In genomic region chrX:23788946-23789345, GRCh38 we compare ENCODE assay signal across 19 cellular contexts.
"Had no signal": no experiment of that assay in that cellular context is flagged by ENCODE, and none has a peak within 500 bp of the region (broad histone marks: within the 10 kb centered on the region; RNA-seq: fewer than 3 reads in every experiment).

No MANE protein-coding gene starts in this region.

- H3K36me3 Mint-ChIP-seq: natural killer cell had no signal

- ATAC-seq: activated CD8-positive, alpha-beta memory T cell treated with anti-CD3 and anti-CD28 coated beads, Interleukin-2, amount 10 ng/mL, durations not matched to agents 7 days and 5 days; activated T-helper 17 cell treated with anti-CD3 and anti-CD28 coated beads, Interleukin-2, amount 50 U/mL, for 72 hours; left cardiac atrium; lower lobe of right lung; natural killer cell; stimulated activated memory B cell treated with anti-CD40 and anti-IgM and Interleukin-4, amounts not matched to agents 10 μg/mL and 1 μg/mL and 100 μg/mL, for 72 hours; WTC11 had no signal

- H3K27ac Mint-ChIP-seq: activated CD4-positive, alpha-beta memory T cell treated with anti-CD3 and anti-CD28 coated beads for 36 hours; activated CD8-positive, alpha-beta memory T cell treated with anti-CD3 and anti-CD28 coated beads, Interleukin-2, amount 10 ng/mL, durations not matched to agents 7 days and 5 days; activated naive CD8-positive, alpha-beta T cell treated with anti-CD3 and anti-CD28 coated beads, Interleukin-2, amount 10 ng/mL, durations not matched to agents 7 days and 5 days; activated T-helper 17 cell treated with anti-CD3 and anti-CD28 coated beads, Interleukin-2, amount 50 U/mL, for 72 hours; natural killer cell; stimulated activated memory B cell treated with anti-CD40 and anti-IgM and Interleukin-4, amounts not matched to agents 10 μg/mL and 1 μg/mL and 100 μg/mL, for 72 hours; T-helper 2 cell treated with Interferon-gamma antibody and Interleukin-4, amounts not matched to agents 5 μg/mL and 100 μg/mL, for 36 hours had no signal

- H3K9me3 Mint-ChIP-seq: activated CD4-positive, alpha-beta memory T cell treated with anti-CD3 and anti-CD28 coated beads for 36 hours; activated naive CD8-positive, alpha-beta T cell treated with anti-CD3 and anti-CD28 coated beads, Interleukin-2, amount 10 ng/mL, durations not matched to agents 7 days and 5 days; activated T-helper 17 cell treated with anti-CD3 and anti-CD28 coated beads, Interleukin-2, amount 50 U/mL, for 72 hours; central memory CD8-positive, alpha-beta T cell; natural killer cell; stimulated activated memory B cell treated with anti-CD40 and anti-IgM and Interleukin-4, amounts not matched to agents 10 μg/mL and 1 μg/mL and 100 μg/mL, for 72 hours; T-helper 2 cell treated with Interferon-gamma antibody and Interleukin-4, amounts not matched to agents 5 μg/mL and 100 μg/mL, for 36 hours; WTC11 had no signal

- H3K4me1 ChIP-seq: lower lobe of right lung, parathyroid adenoma had no signal

- H3K4me3 Mint-ChIP-seq: activated CD4-positive, alpha-beta memory T cell treated with anti-CD3 and anti-CD28 coated beads for 36 hours; activated CD8-positive, alpha-beta memory T cell treated with anti-CD3 and anti-CD28 coated beads, Interleukin-2, amount 10 ng/mL, durations not matched to agents 7 days and 5 days; activated naive CD8-positive, alpha-beta T cell treated with anti-CD3 and anti-CD28 coated beads, Interleukin-2, amount 10 ng/mL, durations not matched to agents 7 days and 5 days; activated T-helper 17 cell treated with anti-CD3 and anti-CD28 coated beads, Interleukin-2, amount 50 U/mL, for 72 hours; central memory CD8-positive, alpha-beta T cell; natural killer cell; stimulated activated memory B cell treated with anti-CD40 and anti-IgM and Interleukin-4, amounts not matched to agents 10 μg/mL and 1 μg/mL and 100 μg/mL, for 72 hours; T-helper 2 cell treated with Interferon-gamma antibody and Interleukin-4, amounts not matched to agents 5 μg/mL and 100 μg/mL, for 36 hours; WTC11 had no signal

- H3K4me3 ChIP-seq: coronary artery, lower lobe of right lung, spleen had no signal

- H3K9me3 ChIP-seq: lower lobe of right lung, spleen had no signal

- DNase-seq: activated CD4-positive, alpha-beta memory T cell treated with anti-CD3 and anti-CD28 coated beads for 36 hours; activated CD4-positive, alpha-beta T cell treated with anti-CD3 and anti-CD28 coated beads for 4 hours; activated CD8-positive, alpha-beta memory T cell treated with anti-CD3 and anti-CD28 coated beads, Interleukin-2, amount 10 ng/mL, durations not matched to agents 7 days and 5 days; activated naive CD4-positive, alpha-beta T cell; activated naive CD8-positive, alpha-beta T cell treated with anti-CD3 and anti-CD28 coated beads, Interleukin-2, amount 10 ng/mL, durations not matched to agents 7 days and 5 days; anterior cingulate cortex; brain microvascular endothelial cell; left cardiac atrium; lower lobe of right lung; natural killer cell; spleen; stimulated activated CD4-positive, alpha-beta T cell treated with anti-CD3 and anti-CD28 coated beads, Interleukin-4, amount 100 ng/mL, for 4 hours had no signal

- H3K27ac ChIP-seq: brain microvascular endothelial cell, coronary artery, lower lobe of right lung, parathyroid adenoma had no signal

- H3K27me3 ChIP-seq: brain microvascular endothelial cell, spleen had no signal

- H3K27me3 Mint-ChIP-seq: activated CD4-positive, alpha-beta memory T cell treated with anti-CD3 and anti-CD28 coated beads for 36 hours; activated CD8-positive, alpha-beta memory T cell treated with anti-CD3 and anti-CD28 coated beads, Interleukin-2, amount 10 ng/mL, durations not matched to agents 7 days and 5 days; activated naive CD8-positive, alpha-beta T cell treated with anti-CD3 and anti-CD28 coated beads, Interleukin-2, amount 10 ng/mL, durations not matched to agents 7 days and 5 days; activated T-helper 17 cell treated with anti-CD3 and anti-CD28 coated beads, Interleukin-2, amount 50 U/mL, for 72 hours; central memory CD8-positive, alpha-beta T cell; stimulated activated memory B cell treated with anti-CD40 and anti-IgM and Interleukin-4, amounts not matched to agents 10 μg/mL and 1 μg/mL and 100 μg/mL, for 72 hours had no signal
